In genomic region chr16:55944377-55944802, GRCh38 we compare ENCODE assay signal across 8 cellular contexts.
DNase-seq lines count a peak whose midpoint lies in the region; ATAC-seq and TF ChIP-seq lines count a peak whose summit lies in the region.

No MANE protein-coding gene starts in this region.

- intact Hi-C loops in ascending aorta (cut with DNase I): loop anchor here (1.0 kb wide), 1 partner anchor 374 kb away; no protein-coding TSS in a partner anchor

- no peaks in the 10 kb centered on the region for H3K4me1 ChIP-seq in ascending aorta
- peaks cover 0 to 4% of the 10 kb centered on the region in 2 donors for H3K4me1 ChIP-seq in right atrium auricular region

- DNase-seq in ELR (ENCODE audit: low read depth) (peak; percentile 60), SKM-1 (lab: John Stamatoyannopoulos, UW; ENCODE audit: unreplicated experiment) (peak; percentile 3), ascending aorta (ENCODE audit: low spot score in 2 of 2) (peak; percentile 10 to 77), right atrium auricular region (ENCODE audit: low spot score) (peak; percentile 91), retina (peak; percentile 87)
- peak; percentile 15 for DNase-seq in Jurkat, Clone E6-1 (ENCODE audit: low read depth, low spot score)

- H3K36me3 ChIP-seq in ascending aorta: no peaks in the 10 kb centered on the region
- no peaks in the 10 kb centered on the region for H3K36me3 ChIP-seq in right atrium auricular region

- H3K27me3 ChIP-seq in ascending aorta: no peaks in the 10 kb centered on the region
- H3K27me3 ChIP-seq in right atrium auricular region: no peaks in the 10 kb centered on the region

- no peak overlapping the region for H3K27ac ChIP-seq in ascending aorta
- H3K27ac ChIP-seq in right atrium auricular region: peak overlapping the region; percentile 1 to 44

- no peak for ATAC-seq in HG02610 (IDR thresholded peaks at IDR 0.05; ENCODE audit: unreplicated experiment)
- ATAC-seq in HG02938 (IDR thresholded peaks at IDR 0.05; ENCODE audit: unreplicated experiment): no peak

- TF ChIP-seq CTCF in ascending aorta (IDR thresholded peaks at IDR 0.05) (peak; percentile 70 to 88 (median 75)), right atrium auricular region (IDR thresholded peaks at IDR 0.05) (peak; percentile 94 to 97)

- peaks cover 0 to 6% of the 10 kb centered on the region in 2 donors for H3K9me3 ChIP-seq in ascending aorta
- H3K9me3 ChIP-seq in right atrium auricular region: peaks cover 0 to 17% of the 10 kb centered on the region in 2 donors

- H3K4me3 ChIP-seq in Jurkat, Clone E6-1 (ENCODE audit: low read length): no peak overlapping the region
- H3K4me3 ChIP-seq in ascending aorta (no peak overlapping the region), right atrium auricular region (no peak overlapping the region)

Comparison
In these comparisons a context has a peak if more than half of its experiments do, and no peak if none do; other contexts are left out.
1. DNase-seq: peak in every context shown above with its lines; median percentile 91 in right atrium auricular region; 87 in retina; 60 in ELR; 44 in ascending aorta; 15 in Jurkat, Clone E6-1; 3 in SKM-1.
2. H3K27ac ChIP-seq: peak in right atrium auricular region (2 of 2); none in ascending aorta (0 of 2).